Comparison of ENCODE assay signal across 26 cellular contexts in the genomic region with DNA sequence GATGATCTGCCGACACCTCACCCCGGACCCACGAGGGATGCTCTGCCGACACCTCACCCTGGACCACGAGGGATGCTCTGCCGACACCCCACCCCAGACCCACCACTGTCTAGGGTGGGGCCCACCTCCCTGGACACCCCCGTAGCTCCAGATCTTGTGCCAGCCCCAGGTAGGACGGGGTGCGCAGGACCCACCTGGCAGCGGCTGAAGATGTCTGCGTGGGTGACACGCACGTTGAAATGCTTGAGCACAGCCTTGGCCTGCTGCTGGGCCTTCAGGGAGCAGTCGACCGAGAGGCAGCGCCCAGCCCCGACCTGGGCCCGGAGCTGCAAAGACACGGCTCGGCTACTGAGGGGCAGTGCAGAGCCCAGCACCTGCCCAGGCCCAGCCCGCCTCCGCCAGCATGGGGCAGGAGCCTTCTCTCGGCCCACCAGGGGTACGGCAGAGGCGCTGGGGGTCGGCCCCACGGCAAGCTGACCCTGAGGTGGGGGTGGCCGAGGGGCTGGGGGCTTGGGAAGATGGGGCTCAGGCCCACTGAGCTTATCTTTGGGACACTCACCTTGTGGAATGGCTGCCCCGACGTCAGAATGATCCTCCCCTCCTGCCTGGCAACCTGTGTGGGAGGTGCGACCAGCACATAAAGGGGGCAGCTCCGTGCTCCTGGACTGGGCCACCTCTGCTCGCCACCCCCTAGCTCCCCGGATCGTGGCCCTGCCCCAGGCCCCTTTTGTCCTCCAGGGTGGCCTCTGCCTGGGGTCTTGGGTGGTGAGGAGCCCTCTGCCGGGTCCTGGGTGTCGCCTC. TPM values are rescaled to one million over a fixed set of nuclear protein-coding genes. Genes with fewer than 3 reads are reported as not detected.
DNase-seq lines count a peak whose midpoint lies in the region; ATAC-seq, FAIRE-seq and TF ChIP-seq lines count a peak whose summit lies in the region.
"Had no signal": no experiment of that assay in that cellular context is flagged by ENCODE, and none has a peak within 500 bp of the region (broad histone marks: within the 10 kb centered on the region; RNA-seq: fewer than 3 reads in every experiment).

No MANE protein-coding gene starts in this region.

- H3K4me3 ChIP-seq in A549, result no peak overlapping the region
- no peak overlapping the region for H3K4me3 ChIP-seq in sigmoid colon
- H3K4me3 ChIP-seq: BLaER1 treated with 17β-estradiol and CSF1 and Interleukin-3, amounts not matched to agents 10 nM and 100 nM; MG63; SK-N-MC had no signal

- no peaks in the 10 kb centered on the region for H3K36me3 ChIP-seq in sigmoid colon
- H3K36me3 ChIP-seq: MG63 had no signal

- FAIRE-seq in A549 (lab: Jason Lieb, UNC), result no peak
- FAIRE-seq: D721Med, GM12891, GM19239, H54, RCC 7860 had no signal

- DNase-seq in A549 (ENCODE audit: low read depth in 1 of 2, low spot score in 1 of 2) (no peak), GM20000 (ENCODE audit: low spot score) (peak; percentile 6), iPS-NIHi7 (ENCODE audit: extremely low spot score) (peak; percentile 10), sigmoid colon (peak; percentile 56), SKM-1 (lab: John Stamatoyannopoulos, UW; ENCODE audit: unreplicated experiment) (no peak)
- DNase-seq: CD4-positive, alpha-beta T cell; GDM1; IMR-90; KG1; MG63; NCI-H1105 treated with DMSO at 0.1 percent for 48 hours; NCI-H146; NCI-H1930; NCI-H2107; NCI-H524; NCI-H774; SIG-M5 had no signal

- H3K9me3 ChIP-seq in A549 (peaks cover 6% of the 10 kb centered on the region; the same call in 2 of the 3 replicates), sigmoid colon (no peaks in the 10 kb centered on the region)
- H3K9me3 ChIP-seq: MG63 had no signal

- H3K27me3 Mint-ChIP-seq in activated T-helper 17 cell treated with anti-CD3 and anti-CD28 coated beads, Interleukin-2, amount 50 U/mL, for 72 hours, result peaks cover 13% of the 10 kb centered on the region

- TF ChIP-seq EP300 in A549 (IDR thresholded peaks at IDR 0.05) (no peak), sigmoid colon (IDR thresholded peaks at IDR 0.05) (no peak)

- no peak overlapping the region for H3K4me3 Mint-ChIP-seq in activated T-helper 17 cell treated with anti-CD3 and anti-CD28 coated beads, Interleukin-2, amount 50 U/mL, for 72 hours
- H3K4me3 Mint-ChIP-seq: CD4-positive, alpha-beta T cell had no signal

- H3K27ac ChIP-seq in A549, result no peak overlapping the region
- no peak overlapping the region for H3K27ac ChIP-seq in sigmoid colon
- H3K27ac ChIP-seq: BLaER1 treated with 17β-estradiol and CSF1 and Interleukin-3, amounts not matched to agents 10 nM and 100 nM; SK-N-MC had no signal

- no peaks in the 10 kb centered on the region for H3K4me1 ChIP-seq in A549
- peaks cover 0 to 4% (median 0%) of the 10 kb centered on the region in 4 donors for H3K4me1 ChIP-seq in sigmoid colon

- POLR2A ChIA-PET in A549 (lab: Yijun Ruan, JAX), result no interaction called here

- peaks cover 5% of the 10 kb centered on the region for H3K4me1 Mint-ChIP-seq in activated T-helper 17 cell treated with anti-CD3 and anti-CD28 coated beads, Interleukin-2, amount 50 U/mL, for 72 hours

- ATAC-seq in A549 (peak; percentile 10 to 22; a peak in 2 of 6 replicates), HG02885 (IDR thresholded peaks at IDR 0.05; ENCODE audit: poor library complexity, unreplicated experiment) (no peak)
- no peak for ATAC-seq in activated T-helper 17 cell treated with anti-CD3 and anti-CD28 coated beads, Interleukin-2, amount 50 U/mL, for 72 hours (replicated peaks)

- no peak overlapping the region for H3K4me2 ChIP-seq in A549
- H3K4me2 ChIP-seq: BLaER1 treated with 17β-estradiol and CSF1 and Interleukin-3, amounts not matched to agents 10 nM and 100 nM had no signal

- CTCF ChIA-PET in A549 (lab: Yijun Ruan, JAX), result interaction anchor here (0.7 to 1.4 kb wide), 4 partner anchors 14 to 100 kb away, joined by 3 to 4 read pairs (median 4); a partner anchor contains a TSS

- no peaks in the 10 kb centered on the region for H3K27me3 ChIP-seq in sigmoid colon
- H3K27me3 ChIP-seq: BLaER1 treated with 17β-estradiol and CSF1 and Interleukin-3, amounts not matched to agents 10 nM and 100 nM; MG63 had no signal

- peaks cover 9% of the 10 kb centered on the region for H3K36me3 Mint-ChIP-seq in activated T-helper 17 cell treated with anti-CD3 and anti-CD28 coated beads, Interleukin-2, amount 50 U/mL, for 72 hours (ENCODE audit: low read depth)

- intact Hi-C loops in sigmoid colon (cut with DNase I), result no loop called here

- H3K9me3 Mint-ChIP-seq in activated T-helper 17 cell treated with anti-CD3 and anti-CD28 coated beads, Interleukin-2, amount 50 U/mL, for 72 hours, result peaks cover 9% of the 10 kb centered on the region

- TF ChIP-seq POLR2A in A549 (IDR thresholded peaks at IDR 0.05; ENCODE audit: low read length), result no peak
- TF ChIP-seq POLR2A in sigmoid colon (IDR thresholded peaks at IDR 0.05), result no peak

- TF ChIP-seq RAD21 in A549 (conservative IDR thresholded peaks at IDR 0.05 in 1 of 2, IDR thresholded peaks at IDR 0.05 in 1 of 2), result no peak

- H3K27ac Mint-ChIP-seq in activated T-helper 17 cell treated with anti-CD3 and anti-CD28 coated beads, Interleukin-2, amount 50 U/mL, for 72 hours, result no peak overlapping the region
- H3K27ac Mint-ChIP-seq: CD4-positive, alpha-beta T cell had no signal

- TF ChIP-seq CTCF in A549 (IDR thresholded peaks at IDR 0.05) (no peak), GM20000 (IDR thresholded peaks at IDR 0.05; ENCODE audit: extremely low read depth, missing control alignments) (no peak), sigmoid colon (IDR thresholded peaks at IDR 0.05) (no peak)

- WGBS in A549 (ENCODE audit: missing lambda C conversion rate), result 73% methylated on average over 16 of the region's 37 CpGs
- 95 to 96% methylated on average over 37 of the region's 37 CpGs for WGBS in sigmoid colon, 2 donors

TF ChIP-seq in A549, 52 proteins besides CTCF, POLR2A, EP300 and RAD21:
- TF ChIP-seq SREBF2 (IDR thresholded peaks at IDR 0.05), result no peak
- TF ChIP-seq RNF2 (IDR thresholded peaks at IDR 0.05; ENCODE audit: borderline replicate concordance, low read depth), result no peak
- TF ChIP-seq GATA3 (IDR thresholded peaks at IDR 0.05; ENCODE audit: borderline replicate concordance), result no peak
- no peak for TF ChIP-seq FOSB (CRISPR knock-in tag; IDR thresholded peaks at IDR 0.05)

RNA-seq across cellular contexts. Expression of a gene that starts 21.7 kb away (rescaled TPM):
- polyA plus RNA-seq in A549 (2011; rRNA removed) (3.2 and 5.1 TPM in 2 replicates), A549 (2017; fragmentation: RNase III; extraction: RNeasy Plus Mini Kit Qiagen cat#74134 plus additional on column Dnase treatment) (1.3 to 1.4 TPM (median 1.3 TPM) in 3 replicates), sigmoid colon (10 to 100 TPM; 20.4 to 24.7 (median 24.0) TPM)
- 9.0 and 17.2 TPM in 2 replicates for polyA plus RNA-seq in A549 (2012; cell fraction: cytosol; rRNA removed)
- polyA plus RNA-seq in A549 (2012; cell fraction: nucleus; rRNA removed), result 17.0 and 17.5 TPM in 2 replicates
- 1.3 and 2.8 TPM in 2 replicates for polyA minus RNA-seq in A549 (2011; rRNA and poly(A)+ RNA removed)
- total RNA-seq in sigmoid colon, result 1 to 10 TPM in 3 of 4 donors, not detected in 1; 1.8 to 2.9 (median 2.8) TPM
- total RNA-seq in activated T-helper 17 cell treated with anti-CD3 and anti-CD28 coated beads, Interleukin-2, amount 50 U/mL, for 72 hours, result under 1 TPM; 0.66 to 0.86 TPM
- total RNA-seq: IMR-90 had no signal

RNA-seq across cellular contexts. Expression of a gene that starts 46.2 kb away (rescaled TPM):
- polyA plus RNA-seq in A549 (2011; rRNA removed) (8.7 and 9.8 TPM in 2 replicates), A549 (2017; fragmentation: RNase III; extraction: RNeasy Plus Mini Kit Qiagen cat#74134 plus additional on column Dnase treatment) (15.6 to 18.6 TPM (median 17.5 TPM) in 3 replicates), sigmoid colon (10 to 100 TPM in 1 of 3 donors, 1 to 10 TPM in 2; 5.1 to 33.0 (median 6.6) TPM)
- 10.9 and 17.9 TPM in 2 replicates for polyA plus RNA-seq in A549 (2012; cell fraction: cytosol; rRNA removed)
- 23.3 and 38.1 TPM in 2 replicates for polyA plus RNA-seq in A549 (2012; cell fraction: nucleus; rRNA removed)
- 7.4 and 10.4 TPM in 2 replicates for polyA minus RNA-seq in A549 (2011; rRNA and poly(A)+ RNA removed)
- total RNA-seq in sigmoid colon, result 1 to 10 TPM; 3.8 to 4.3 (median 3.9) TPM
- 10 to 100 TPM in 1 of 2 donors, 1 to 10 TPM in 1; 4.9 to 11.5 TPM for total RNA-seq in activated T-helper 17 cell treated with anti-CD3 and anti-CD28 coated beads, Interleukin-2, amount 50 U/mL, for 72 hours

Comparison
In these comparisons a context has a peak if more than half of its experiments do, and no peak if none do; other contexts are left out.
1. ATAC-seq: peak in A549 (2 of 2); none in activated T-helper 17 cell treated with anti-CD3 and anti-CD28 coated beads, Interleukin-2, amount 50 U/mL, for 72 hours (single experiment) and HG02885 (single experiment).
2. DNase-seq: peak in GM20000 (single experiment), iPS-NIHi7 (single experiment) and sigmoid colon (single experiment); none in A549 (0 of 2) and SKM-1 (single experiment).